ENCODE assay signal across 31 cellular contexts in the genomic region with DNA sequence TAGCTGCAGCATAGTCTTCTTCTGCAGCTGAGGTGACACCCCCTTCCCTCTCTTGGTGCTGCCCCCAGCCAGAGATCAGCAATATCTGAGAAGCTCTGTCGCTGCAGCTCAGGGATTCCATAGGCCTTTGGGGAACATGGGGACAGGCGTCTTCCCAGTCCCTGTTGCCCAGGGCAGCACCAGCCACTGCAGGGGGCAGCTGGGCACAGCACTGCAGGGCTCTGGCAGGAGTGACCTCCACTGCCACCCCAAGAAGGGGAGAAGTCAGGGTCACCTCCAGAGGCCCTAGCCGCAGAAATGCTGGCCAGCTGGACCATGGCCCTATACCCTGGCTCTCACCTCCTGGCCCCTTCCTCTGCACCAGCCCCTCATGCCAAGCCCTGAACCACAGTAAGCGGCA. TPM values are rescaled to one million over a fixed set of nuclear protein-coding genes. Genes with fewer than 3 reads are reported as not detected.
"Had no signal": no experiment of that assay in that cellular context is flagged by ENCODE, and none has a peak within 500 bp of the region (broad histone marks: within the 10 kb centered on the region; RNA-seq: fewer than 3 reads in every experiment).

No MANE protein-coding gene starts in this region.

- ATAC-seq: activated CD8-positive, alpha-beta T cell treated with anti-CD3 and anti-CD28 coated beads, Interleukin-2, amount 10 ng/mL, durations not matched to agents 7 days and 5 days; esophagus mucosa; sciatic nerve had no signal

- H3K36me3 ChIP-seq: breast epithelium, colonic mucosa, left ventricle myocardium inferior, stomach, suprapubic skin, transverse colon, uterus had no signal

- H3K4me3 ChIP-seq: breast epithelium, colonic mucosa, dorsolateral prefrontal cortex, left ventricle myocardium inferior, smooth muscle cell, stomach, suprapubic skin, transverse colon, uterus had no signal

- H3K27ac Mint-ChIP-seq: activated CD8-positive, alpha-beta T cell treated with anti-CD3 and anti-CD28 coated beads, Interleukin-2, amount 10 ng/mL, durations not matched to agents 7 days and 5 days; activated naive CD8-positive, alpha-beta T cell; effector memory CD8-positive, alpha-beta T cell; mesothelial cell of epicardium; nephron progenitor cell; T-helper 2 cell treated with Interferon-gamma antibody and Interleukin-4, amounts not matched to agents 5 μg/mL and 100 μg/mL, for 36 hours had no signal

- H3K4me2 ChIP-seq: smooth muscle cell had no signal

- H3K27ac ChIP-seq: breast epithelium, colonic mucosa, dorsolateral prefrontal cortex, left ventricle myocardium inferior, stomach, suprapubic skin, transverse colon, uterus, VCaP had no signal

- H3K27me3 ChIP-seq: breast epithelium, colonic mucosa, transverse colon, uterus had no signal

- H3K27me3 Mint-ChIP-seq: activated CD4-positive, alpha-beta T cell treated with anti-CD3 and anti-CD28 coated beads, Interleukin-2, amount 10 ng/mL, durations not matched to agents 7 days and 5 days; activated naive CD8-positive, alpha-beta T cell; effector memory CD8-positive, alpha-beta T cell had no signal

- H3K9me3 Mint-ChIP-seq: activated CD4-positive, alpha-beta T cell treated with anti-CD3 and anti-CD28 coated beads, Interleukin-2, amount 10 ng/mL, durations not matched to agents 7 days and 5 days; effector memory CD8-positive, alpha-beta T cell; mesothelial cell of epicardium; nephron progenitor cell; T-helper 2 cell treated with Interferon-gamma antibody and Interleukin-4, amounts not matched to agents 5 μg/mL and 100 μg/mL, for 36 hours had no signal

- H3K4me1 ChIP-seq: breast epithelium, colonic mucosa, transverse colon, uterus had no signal

- DNase-seq: activated CD4-positive, alpha-beta T cell treated with anti-CD3 and anti-CD28 coated beads, Interleukin-2, amount 10 ng/mL, durations not matched to agents 7 days and 5 days; activated CD4-positive, CD25-positive, alpha-beta regulatory T cell treated with anti-CD3 and anti-CD28 coated beads, Interleukin-2, amount 50 U/mL, for 72 hours; activated CD8-positive, alpha-beta T cell treated with anti-CD3 and anti-CD28 coated beads, Interleukin-2, amount 10 ng/mL, durations not matched to agents 7 days and 5 days; activated gamma-delta T cell treated with Interleukin-2 at 50 U/mL for 16 hours; amniotic stem cell; colonic mucosa; dorsolateral prefrontal cortex; effector memory CD8-positive, alpha-beta T cell; foreskin melanocyte; glutamatergic neuron; hippocampal formation; left ventricle myocardium inferior; nephron progenitor cell; posterior cingulate gyrus; stimulated activated CD4-positive, alpha-beta T cell treated with anti-CD3 and anti-CD28 coated beads, Interleukin-4, amount 100 ng/mL, for 1 hour; stomach; transverse colon; uterus had no signal

- H3K9me3 ChIP-seq: breast epithelium, colonic mucosa, left ventricle myocardium inferior, stomach, suprapubic skin, transverse colon, uterus had no signal

- H3K4me3 Mint-ChIP-seq: activated CD4-positive, alpha-beta T cell treated with anti-CD3 and anti-CD28 coated beads, Interleukin-2, amount 10 ng/mL, durations not matched to agents 7 days and 5 days; activated CD8-positive, alpha-beta T cell treated with anti-CD3 and anti-CD28 coated beads, Interleukin-2, amount 10 ng/mL, durations not matched to agents 7 days and 5 days; activated naive CD8-positive, alpha-beta T cell; mesothelial cell of epicardium; nephron progenitor cell; T-helper 2 cell treated with Interferon-gamma antibody and Interleukin-4, amounts not matched to agents 5 μg/mL and 100 μg/mL, for 36 hours had no signal

- H3K36me3 Mint-ChIP-seq: activated naive CD8-positive, alpha-beta T cell; mesothelial cell of epicardium had no signal

RNA-seq across cellular contexts. Expression of gene SCN4A, which starts 16.9 kb away (rescaled TPM):
- total RNA-seq: activated CD8-positive, alpha-beta T cell treated with anti-CD3 and anti-CD28 coated beads, Interleukin-2, amount 10 ng/mL, durations not matched to agents 7 days and 5 days; lung microvascular endothelial cell; renal cortical epithelial cell had no signal
- polyA plus RNA-seq: smooth muscle cell had no signal

RNA-seq across cellular contexts. Expression of gene CD79B, which starts 23.7 kb away (rescaled TPM):
- total RNA-seq: lung microvascular endothelial cell, mesothelial cell of epicardium, renal cortical epithelial cell, smooth muscle cell had no signal
- polyA plus RNA-seq: smooth muscle cell had no signal

RNA-seq across cellular contexts. Expression of gene GH1, which starts 37.2 kb away (rescaled TPM):
- total RNA-seq: activated CD4-positive, alpha-beta T cell treated with anti-CD3 and anti-CD28 coated beads, Interleukin-2, amount 10 ng/mL, durations not matched to agents 7 days and 5 days; activated CD8-positive, alpha-beta T cell treated with anti-CD3 and anti-CD28 coated beads, Interleukin-2, amount 10 ng/mL, durations not matched to agents 7 days and 5 days; breast epithelium; colonic mucosa; endothelial cell of umbilical vein; esophagus mucosa; left ventricle myocardium inferior; lung microvascular endothelial cell; mesothelial cell of epicardium; omental fat pad; renal cortical epithelial cell; sciatic nerve; smooth muscle cell; stomach; suprapubic skin; transverse colon; uterus had no signal
- polyA plus RNA-seq: endothelial cell of umbilical vein, smooth muscle cell, stomach had no signal

RNA-seq across cellular contexts. Expression of gene PRR29, which starts 42.4 kb away (rescaled TPM):
- total RNA-seq: esophagus mucosa, left ventricle myocardium inferior, smooth muscle cell, transverse colon had no signal

RNA-seq across cellular contexts. Expression of gene CSHL1, which starts 44.7 kb away (rescaled TPM):
- total RNA-seq: activated CD4-positive, alpha-beta T cell treated with anti-CD3 and anti-CD28 coated beads, Interleukin-2, amount 10 ng/mL, durations not matched to agents 7 days and 5 days; activated CD8-positive, alpha-beta T cell treated with anti-CD3 and anti-CD28 coated beads, Interleukin-2, amount 10 ng/mL, durations not matched to agents 7 days and 5 days; breast epithelium; colonic mucosa; dorsolateral prefrontal cortex; endothelial cell of umbilical vein; esophagus mucosa; left ventricle myocardium inferior; lung microvascular endothelial cell; mesothelial cell of epicardium; omental fat pad; renal cortical epithelial cell; sciatic nerve; smooth muscle cell; stomach; suprapubic skin; transverse colon; uterus had no signal
- polyA plus RNA-seq: endothelial cell of umbilical vein, smooth muscle cell, stomach had no signal
